ENCODE assay signal across 11 cellular contexts in genomic region chr7:114416089-114416990, GRCh38. TPM values are rescaled to one million over a fixed set of nuclear protein-coding genes. Genes with fewer than 3 reads are reported as not detected.
DNase-seq lines count a peak whose midpoint lies in the region; ATAC-seq, FAIRE-seq and TF ChIP-seq lines count a peak whose summit lies in the region.
"Had no signal": no experiment of that assay in that cellular context is flagged by ENCODE, and none has a peak within 500 bp of the region (broad histone marks: within the 10 kb centered on the region; RNA-seq: fewer than 3 reads in every experiment).

No MANE protein-coding gene starts in this region.

- no peaks in the 10 kb centered on the region for H3K9me3 ChIP-seq in stomach
- no peaks in the 10 kb centered on the region for H3K9me3 ChIP-seq in mammary epithelial cell (replicated peaks; ENCODE audit: insufficient read depth, low read length)

- peaks cover 0 to 38% (median 16%) of the 10 kb centered on the region in 4 donors for H3K4me1 ChIP-seq in stomach
- H3K4me1 ChIP-seq in mammary epithelial cell (ENCODE audit: insufficient read depth, low read length), result no peaks in the 10 kb centered on the region

- H3K36me3 ChIP-seq in stomach (no peaks in the 10 kb centered on the region), mammary epithelial cell (ENCODE audit: insufficient read depth, low read length) (no peaks in the 10 kb centered on the region)

- WGBS in stomach, 5 donors, result 20 to 33% (median 21%) methylated on average over 10 of the region's 10 CpGs
- 57% methylated on average over 10 of the region's 10 CpGs for WGBS in mammary epithelial cell (ENCODE audit: low coverage, missing lambda C conversion rate)

- TF ChIP-seq CTCF in stomach (IDR thresholded peaks at IDR 0.05) (no peak), mammary epithelial cell (conservative IDR thresholded peaks at IDR 0.05 in 1 of 2, IDR thresholded peaks at IDR 0.05 in 1 of 2; ENCODE audit: extremely low read depth in 1 of 2, insufficient read depth in 1 of 2, low read depth in 1 of 2, low read length in 2 of 2) (no peak)

- peak overlapping the region in 3 of 5 donors; percentile 56 to 73 (median 66) for H3K27ac ChIP-seq in stomach
- H3K27ac ChIP-seq in mammary epithelial cell (ENCODE audit: insufficient read depth, low read depth, low read length), result no peak overlapping the region
- H3K27ac ChIP-seq: 22Rv1 had no signal

- TF ChIP-seq EP300 in stomach (IDR thresholded peaks at IDR 0.05), result no peak

- no peak overlapping the region for H3K4me2 ChIP-seq in mammary epithelial cell (ENCODE audit: insufficient read depth, low read depth, low read length)

- H3K27me3 ChIP-seq in stomach, result no peaks in the 10 kb centered on the region
- no peaks in the 10 kb centered on the region for H3K27me3 ChIP-seq in mammary epithelial cell (ENCODE audit: insufficient read depth, low read length)

- BruUV-seq in mammary epithelial cell (replicated peaks; lab: Mats Ljungman, UMichigan), result no TSS peak

- dilution Hi-C loops in mammary epithelial cell (cut with HindIII; ENCODE audit: low sequenced_read_pairs), result no loop called here

- peak; percentile 43 for DNase-seq in DMS 273 (lab: John Stamatoyannopoulos, UW; ENCODE audit: unreplicated experiment)
- no peak for DNase-seq in DMS 273 treated with DMSO at 0.1 percent for 48 hours (lab: John Stamatoyannopoulos, UW)
- peak; percentile 26 for DNase-seq in RCC 7860 (ENCODE audit: low spot score)
- DNase-seq in kidney tubule cell (ENCODE audit: low spot score), result peak; percentile 21
- DNase-seq in stomach, result no peak
- DNase-seq in mammary epithelial cell, result no peak
- DNase-seq in H4 (ENCODE audit: low spot score), result no peak
- DNase-seq: PC-3 had no signal

- in situ Hi-C loops in mammary epithelial cell (cut with MboI; ENCODE audit: low sequenced_read_pairs in 2 of 2), result loop anchor here in 1 of 2 donors (25.0 kb wide), 1 partner anchor 329 kb away; no protein-coding TSS in a partner anchor

- TF ChIP-seq POLR2A in stomach (IDR thresholded peaks at IDR 0.05), result no peak

- no peaks in the 10 kb centered on the region for H3K79me2 ChIP-seq in mammary epithelial cell (ENCODE audit: insufficient read depth, low read length)

- H4K20me1 ChIP-seq in mammary epithelial cell (ENCODE audit: insufficient read depth, low read length), result no peaks in the 10 kb centered on the region

- peak; percentile 88 for FAIRE-seq in RCC 7860 (lab: Jason Lieb, UNC)
- FAIRE-seq: GM12891 had no signal

- ATAC-seq in GM19351 (IDR thresholded peaks at IDR 0.05; ENCODE audit: unreplicated experiment), result no peak
- ATAC-seq: PC-3 had no signal

- no peak overlapping the region for H3K9ac ChIP-seq in mammary epithelial cell (ENCODE audit: insufficient read depth, low read length)

- H3K4me3 ChIP-seq in stomach (peak overlapping the region; percentile 22 to 35 (median 32)), mammary epithelial cell (replicated peaks in 1 of 3; ENCODE audit: insufficient read depth in 1 of 3, low read depth in 2 of 3, low read length in 3 of 3) (no peak overlapping the region)

- CTCF ChIA-PET in mammary epithelial cell (lab: Charles Lee; ENCODE audit: low non-redundant PET), result no interaction called here

- intact Hi-C loops in stomach (cut with DNase I; ENCODE audit: low total_unique reads), result no loop called here
- intact Hi-C loops in mammary epithelial cell (cut with micrococcal nuclease), result no loop called here

- no peak overlapping the region for H2AFZ ChIP-seq in mammary epithelial cell (ENCODE audit: low read depth, low read length)

RNA-seq across cellular contexts. Expression of gene FOXP2, which starts 1.7 kb away (rescaled TPM):
- total RNA-seq in stomach, result 10 to 100 TPM in 4 of 5 donors, 1 to 10 TPM in 1; 3.5 to 51.6 (median 17.4) TPM
- 1 to 10 TPM in 1 of 3 donors, under 1 TPM in 2; 0.92 to 3.1 (median 0.93) TPM for polyA plus RNA-seq in stomach
- total RNA-seq in mammary epithelial cell, result under 1 TPM in 1 of 2 donors, not detected in 1; 0.17 TPM
- not detected for polyA plus RNA-seq in mammary epithelial cell
- polyA minus RNA-seq in mammary epithelial cell, result not detected
- 1.7 and 2.0 TPM in 2 replicates for total RNA-seq in H4 (2014; rRNA removed; shearing (Covaris generic))
- total RNA-seq: PC-3 had no signal

Comparison
In these comparisons a context has a peak if more than half of its experiments do, and no peak if none do; other contexts are left out.
1. DNase-seq: peak in DMS 273 (single experiment), RCC 7860 (single experiment) and kidney tubule cell (single experiment); none in DMS 273 treated with DMSO at 0.1 percent for 48 hours (single experiment), stomach (single experiment), mammary epithelial cell (single experiment) and H4 (single experiment).
2. H3K4me3 ChIP-seq: peak in stomach (4 of 4); none in mammary epithelial cell (0 of 3).